Comparison of ENCODE assay signal across 9 cellular contexts in genomic region chr16:88681084-88681680, GRCh38. TPM values are rescaled to one million over a fixed set of nuclear protein-coding genes. Genes with fewer than 3 reads are reported as not detected.
DNase-seq lines count a peak whose midpoint lies in the region; ATAC-seq and TF ChIP-seq lines count a peak whose summit lies in the region.
"Had no signal": no experiment of that assay in that cellular context is flagged by ENCODE, and none has a peak within 500 bp of the region (broad histone marks: within the 10 kb centered on the region; RNA-seq: fewer than 3 reads in every experiment).

No MANE protein-coding gene starts in this region.

- peak; percentile 3 for ATAC-seq in GM19025 (IDR thresholded peaks at IDR 0.05; ENCODE audit: low read depth, unreplicated experiment)
- no peak for ATAC-seq in gastroesophageal sphincter
- no peak for ATAC-seq in GM21447 (IDR thresholded peaks at IDR 0.05; ENCODE audit: unreplicated experiment)
- no peak for ATAC-seq in HG03025 (IDR thresholded peaks at IDR 0.05; ENCODE audit: low FRiP score, unreplicated experiment)

- H3K27me3 ChIP-seq in A673 (replicated peaks; ENCODE audit: insufficient read depth, low read depth, low read length, poor library complexity) (no peaks in the 10 kb centered on the region), Peyer's patch (peaks cover 0 to 9% of the 10 kb centered on the region in 2 donors), gastroesophageal sphincter (peaks cover 85% of the 10 kb centered on the region)

- no peak overlapping the region for H3K27ac Mint-ChIP-seq in progenitor cell of endocrine pancreas

- peaks cover 2% of the 10 kb centered on the region for H3K4me1 Mint-ChIP-seq in progenitor cell of endocrine pancreas (ENCODE audit: low read depth)

- TF ChIP-seq POLR2A in Peyer's patch (IDR thresholded peaks at IDR 0.05) (no peak), gastroesophageal sphincter (IDR thresholded peaks at IDR 0.05) (no peak)

- intact Hi-C loops in A673 (cut with micrococcal nuclease; ENCODE audit: unreplicated experiment), result no loop called here

- H3K36me3 Mint-ChIP-seq in progenitor cell of endocrine pancreas (ENCODE audit: insufficient read depth), result no peaks in the 10 kb centered on the region

- WGBS in gastroesophageal sphincter (ENCODE audit: low coverage in 1 of 2), 2 donors, result 20 to 67% methylated on average over 1 of the region's 31 CpGs

- H3K4me3 ChIP-seq in A673 (ENCODE audit: low read depth, low read length, poor library complexity, severe bottlenecking) (no peak overlapping the region), Peyer's patch (peak overlapping the region in 3 of 4 donors; percentile 6 to 36 (median 23)), gastroesophageal sphincter (no peak overlapping the region)
- H3K4me3 ChIP-seq: adrenal gland had no signal

- DNase-seq in A673 (ENCODE audit: low spot score) (no peak), Peyer's patch (peak; percentile 80 to 93 (median 87)), progenitor cell of endocrine pancreas (ENCODE audit: low spot score, unreplicated experiment) (no peak)

- POLR2A ChIA-PET in A673 (lab: Charles Lee; ENCODE audit: low non-redundant PET), result no interaction called here

- no peaks in the 10 kb centered on the region for H3K9me3 Mint-ChIP-seq in progenitor cell of endocrine pancreas (ENCODE audit: low read depth)

- H3K4me1 ChIP-seq in A673 (ENCODE audit: insufficient read depth, low read length, poor library complexity, severe bottlenecking) (peaks cover 6% of the 10 kb centered on the region), Peyer's patch (peaks cover 0 to 29% (median 20%) of the 10 kb centered on the region in 4 donors), gastroesophageal sphincter (peaks cover 0 to 22% (median 3%) of the 10 kb centered on the region in 3 donors)

- H3K9me3 ChIP-seq in A673 (ENCODE audit: low read depth, low read length, poor library complexity, severe bottlenecking), result no peaks in the 10 kb centered on the region
- H3K9me3 ChIP-seq in Peyer's patch, result no peaks in the 10 kb centered on the region
- H3K9me3 ChIP-seq in gastroesophageal sphincter, result no peaks in the 10 kb centered on the region
- H3K9me3 ChIP-seq: adrenal gland had no signal

- TF ChIP-seq EP300 in gastroesophageal sphincter (IDR thresholded peaks at IDR 0.05), result no peak

- BruUV-seq in A673 (replicated peaks; lab: Mats Ljungman, UMichigan), result no TSS peak

- H3K27me3 Mint-ChIP-seq in progenitor cell of endocrine pancreas, result peaks cover 22% of the 10 kb centered on the region

- H3K27ac ChIP-seq in A673 (ENCODE audit: low read depth, low read length, poor library complexity, severe bottlenecking) (no peak overlapping the region), Peyer's patch (peak overlapping the region; percentile 63 to 92 (median 87)), cingulate gyrus (ENCODE audit: low read depth, low read length) (peak overlapping the region; percentile 72), gastroesophageal sphincter (no peak overlapping the region)

- H3K36me3 ChIP-seq in A673 (ENCODE audit: insufficient read depth, low read length, poor library complexity, severe bottlenecking), result no peaks in the 10 kb centered on the region
- H3K36me3 ChIP-seq in Peyer's patch, result no peaks in the 10 kb centered on the region
- no peaks in the 10 kb centered on the region for H3K36me3 ChIP-seq in gastroesophageal sphincter
- H3K36me3 ChIP-seq: adrenal gland had no signal

- H3K4me3 Mint-ChIP-seq in progenitor cell of endocrine pancreas (ENCODE audit: low read depth), result no peak overlapping the region

- peak; percentile 50 for TF ChIP-seq CTCF in A673 (conservative IDR thresholded peaks at IDR 0.05; ENCODE audit: low read depth, low read length)
- TF ChIP-seq CTCF in Peyer's patch (IDR thresholded peaks at IDR 0.05), result peak; percentile 18 to 75 (median 55)
- TF ChIP-seq CTCF in progenitor cell of endocrine pancreas (IDR thresholded peaks at IDR 0.05; ENCODE audit: unreplicated experiment), result peak; percentile 40
- no peak for TF ChIP-seq CTCF in gastroesophageal sphincter (IDR thresholded peaks at IDR 0.05)

- CTCF ChIA-PET in A673 (lab: Charles Lee), result no interaction called here

RNA-seq across cellular contexts. Expression of gene SNAI3, which starts 5.1 kb away (rescaled TPM):
- not detected in 2 replicates for total RNA-seq in A673 (2021)
- under 1 TPM in 2 of 4 donors, not detected in 2; 0.70 to 0.80 TPM for total RNA-seq in Peyer's patch
- total RNA-seq in progenitor cell of endocrine pancreas, result 1.2 and 1.9 TPM in 2 replicates
- total RNA-seq in gastroesophageal sphincter, result 1 to 10 TPM in 2 of 4 donors, under 1 TPM in 1, not detected in 1; 0.39 to 1.7 (median 1.1) TPM

RNA-seq across cellular contexts. Expression of gene MVD, which starts 18.3 kb away (rescaled TPM):
- 127 and 131 TPM in 2 replicates for total RNA-seq in A673 (2021)
- 100 to 1,000 TPM in 1 of 4 donors, 10 to 100 TPM in 3; 36.8 to 107 (median 60.6) TPM for total RNA-seq in Peyer's patch
- 78.1 and 78.5 TPM in 2 replicates for total RNA-seq in progenitor cell of endocrine pancreas
- total RNA-seq in gastroesophageal sphincter, result 10 to 100 TPM; 21.3 to 30.3 (median 26.6) TPM

RNA-seq across cellular contexts. Expression of gene RNF166, which starts 25.0 kb away (rescaled TPM):
- total RNA-seq in A673 (2021), result 32.3 and 36.3 TPM in 2 replicates
- total RNA-seq in Peyer's patch, result 10 to 100 TPM; 14.5 to 64.4 (median 23.1) TPM
- 19.4 and 21.5 TPM in 2 replicates for total RNA-seq in progenitor cell of endocrine pancreas
- total RNA-seq in gastroesophageal sphincter, result 10 to 100 TPM; 19.5 to 27.8 (median 22.3) TPM

RNA-seq across cellular contexts. Expression of gene CTU2, which starts 25.1 kb away (rescaled TPM):
- total RNA-seq in A673 (2021), result 45.0 and 47.5 TPM in 2 replicates
- 10 to 100 TPM in 2 of 4 donors, 1 to 10 TPM in 2; 3.9 to 25.1 (median 9.3) TPM for total RNA-seq in Peyer's patch
- 17.2 and 18.2 TPM in 2 replicates for total RNA-seq in progenitor cell of endocrine pancreas
- total RNA-seq in gastroesophageal sphincter, result 10 to 100 TPM in 2 of 4 donors, 1 to 10 TPM in 2; 6.0 to 19.9 (median 10.7) TPM

RNA-seq across cellular contexts. Expression of gene CYBA, which starts 30.3 kb away (rescaled TPM):
- total RNA-seq in A673 (2021) (44.7 and 53.6 TPM in 2 replicates), Peyer's patch (100 to 1,000 TPM; 131 to 162 (median 141) TPM), progenitor cell of endocrine pancreas (111 and 112 TPM in 2 replicates), gastroesophageal sphincter (100 to 1,000 TPM in 1 of 4 donors, 10 to 100 TPM in 3; 19.9 to 135 (median 79.1) TPM)

Comparison
In these comparisons a context has a peak if more than half of its experiments do, and no peak if none do; other contexts are left out.
1. DNase-seq: peak in Peyer's patch (3 of 3); none in A673 (single experiment) and progenitor cell of endocrine pancreas (single experiment).
2. H3K27ac ChIP-seq: peak in Peyer's patch (4 of 4) and cingulate gyrus (single experiment); none in A673 (single experiment) and gastroesophageal sphincter (0 of 4).
3. H3K4me3 ChIP-seq: peak in Peyer's patch (3 of 4); none in A673 (single experiment) and gastroesophageal sphincter (0 of 2).
4. CTCF ChIP-seq: peak in A673 (single experiment), Peyer's patch (6 of 6) and progenitor cell of endocrine pancreas (single experiment); none in gastroesophageal sphincter (0 of 4).